ENCODE assay signal across 1 cellular context in the genomic region with DNA sequence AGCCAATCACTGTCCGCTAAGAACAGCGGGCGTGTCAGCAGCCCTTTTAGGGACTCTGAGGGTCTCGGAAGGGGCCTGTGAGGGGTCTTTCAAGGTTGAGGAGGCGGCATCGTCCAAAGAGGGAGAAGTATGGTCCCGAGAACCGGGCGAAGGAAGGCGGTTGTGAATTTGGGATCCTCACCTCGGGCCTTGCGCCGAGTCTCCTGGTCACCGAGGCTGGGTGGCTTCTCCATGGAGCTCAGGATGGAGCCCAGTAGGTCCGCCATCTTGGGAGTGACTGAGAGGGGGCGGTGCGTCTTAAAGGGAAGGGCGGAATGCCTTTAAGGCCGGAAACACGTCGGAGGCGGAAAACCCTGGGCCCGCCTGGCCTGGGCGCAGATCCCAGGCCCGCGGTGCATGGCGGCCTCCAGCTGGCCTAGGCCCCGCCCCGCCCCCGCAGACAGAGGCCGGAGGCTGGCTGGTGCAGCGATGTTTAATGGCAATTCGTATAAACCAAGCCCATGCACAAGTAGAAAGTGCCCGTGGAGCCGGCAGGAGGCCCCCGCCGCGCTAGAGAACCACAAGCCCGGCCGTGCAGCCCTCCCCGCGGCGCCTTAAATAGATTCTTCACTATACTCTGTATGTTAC.
TF ChIP-seq lines count a peak whose summit lies in the region.

A gene with protein sequence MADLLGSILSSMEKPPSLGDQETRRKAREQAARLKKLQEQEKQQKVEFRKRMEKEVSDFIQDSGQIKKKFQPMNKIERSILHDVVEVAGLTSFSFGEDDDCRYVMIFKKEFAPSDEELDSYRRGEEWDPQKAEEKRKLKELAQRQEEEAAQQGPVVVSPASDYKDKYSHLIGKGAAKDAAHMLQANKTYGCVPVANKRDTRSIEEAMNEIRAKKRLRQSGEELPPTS (minus strand): TSS at position 279 of the 627 bp plus-strand sequence. CDS start 13 bp downstream, at position 266.

TF ChIP-seq in K562, 482 proteins besides CTCF, POLR2A, EP300 and RAD21 (continued from another document and continues in another):
- TF ChIP-seq, protein P1, sequence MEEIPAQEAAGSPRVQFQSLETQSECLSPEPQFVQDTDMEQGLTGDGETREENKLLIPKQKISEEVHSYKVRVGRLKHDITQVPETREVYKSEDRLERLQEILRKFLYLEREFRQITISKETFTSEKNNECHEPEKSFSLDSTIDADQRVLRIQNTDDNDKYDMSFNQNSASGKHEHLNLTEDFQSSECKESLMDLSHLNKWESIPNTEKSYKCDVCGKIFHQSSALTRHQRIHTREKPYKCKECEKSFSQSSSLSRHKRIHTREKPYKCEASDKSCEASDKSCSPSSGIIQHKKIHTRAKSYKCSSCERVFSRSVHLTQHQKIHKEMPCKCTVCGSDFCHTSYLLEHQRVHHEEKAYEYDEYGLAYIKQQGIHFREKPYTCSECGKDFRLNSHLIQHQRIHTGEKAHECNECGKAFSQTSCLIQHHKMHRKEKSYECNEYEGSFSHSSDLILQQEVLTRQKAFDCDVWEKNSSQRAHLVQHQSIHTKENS (CRISPR knock-in tag; IDR thresholded peaks at IDR 0.05), result no peak
- no peak for TF ChIP-seq ZNF668 (CRISPR knock-in tag; IDR thresholded peaks at IDR 0.05)
- TF ChIP-seq GTF2F1 (IDR thresholded peaks at IDR 0.05; ENCODE audit: low read depth, low read length), result no peak
- no peak for TF ChIP-seq HNRNPLL (IDR thresholded peaks at IDR 0.05; ENCODE audit: low read depth, low read length, poor library complexity, severe bottlenecking)
- no peak for TF ChIP-seq ILF3 (IDR thresholded peaks at IDR 0.05; ENCODE audit: borderline replicate concordance)
- peak; percentile 88 for TF ChIP-seq ZFX (CRISPR knock-in tag; IDR thresholded peaks at IDR 0.05)
- TF ChIP-seq HDGF (IDR thresholded peaks at IDR 0.05), result no peak
- no peak; the same call in 1 of the 2 replicates for TF ChIP-seq SOX6 (IDR thresholded peaks at IDR 0.05)
- TF ChIP-seq KLF10 (CRISPR knock-in tag; IDR thresholded peaks at IDR 0.05), result no peak
- no peak for TF ChIP-seq ARHGAP35 (IDR thresholded peaks at IDR 0.05; ENCODE audit: partially characterized antibody)
- TF ChIP-seq ZNF224 (CRISPR knock-in tag; IDR thresholded peaks at IDR 0.05), result no peak
- no peak for TF ChIP-seq CHCHD3 (CRISPR knock-in tag; IDR thresholded peaks at IDR 0.05)
- no peak for TF ChIP-seq ELF4 (CRISPR knock-in tag; IDR thresholded peaks at IDR 0.05)
- TF ChIP-seq, protein P2, sequence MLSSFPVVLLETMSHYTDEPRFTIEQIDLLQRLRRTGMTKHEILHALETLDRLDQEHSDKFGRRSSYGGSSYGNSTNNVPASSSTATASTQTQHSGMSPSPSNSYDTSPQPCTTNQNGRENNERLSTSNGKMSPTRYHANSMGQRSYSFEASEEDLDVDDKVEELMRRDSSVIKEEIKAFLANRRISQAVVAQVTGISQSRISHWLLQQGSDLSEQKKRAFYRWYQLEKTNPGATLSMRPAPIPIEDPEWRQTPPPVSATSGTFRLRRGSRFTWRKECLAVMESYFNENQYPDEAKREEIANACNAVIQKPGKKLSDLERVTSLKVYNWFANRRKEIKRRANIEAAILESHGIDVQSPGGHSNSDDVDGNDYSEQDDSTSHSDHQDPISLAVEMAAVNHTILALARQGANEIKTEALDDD (IDR thresholded peaks at IDR 0.05), result no peak
- TF ChIP-seq CREBBP (IDR thresholded peaks at IDR 0.05; ENCODE audit: low read depth, low read length), result no peak
- no peak for TF ChIP-seq IRF1 (CRISPR knock-in tag; IDR thresholded peaks at IDR 0.05; ENCODE audit: borderline replicate concordance)
- TF ChIP-seq ZBTB9 (CRISPR knock-in tag; IDR thresholded peaks at IDR 0.05), result no peak
- peak; percentile 78 for TF ChIP-seq POLR2B (IDR thresholded peaks at IDR 0.05; ENCODE audit: low read depth, partially characterized antibody)
- no peak for TF ChIP-seq ARNT (IDR thresholded peaks at IDR 0.05)
- TF ChIP-seq ZFP36 (IDR thresholded peaks at IDR 0.05; ENCODE audit: low read depth, low read length, partially characterized antibody), result no peak
- no peak for TF ChIP-seq MCM5 (IDR thresholded peaks at IDR 0.05; ENCODE audit: low read depth)
- no peak for TF ChIP-seq ARID3B (CRISPR knock-in tag; IDR thresholded peaks at IDR 0.05; ENCODE audit: borderline replicate concordance)
- TF ChIP-seq, protein P3, sequence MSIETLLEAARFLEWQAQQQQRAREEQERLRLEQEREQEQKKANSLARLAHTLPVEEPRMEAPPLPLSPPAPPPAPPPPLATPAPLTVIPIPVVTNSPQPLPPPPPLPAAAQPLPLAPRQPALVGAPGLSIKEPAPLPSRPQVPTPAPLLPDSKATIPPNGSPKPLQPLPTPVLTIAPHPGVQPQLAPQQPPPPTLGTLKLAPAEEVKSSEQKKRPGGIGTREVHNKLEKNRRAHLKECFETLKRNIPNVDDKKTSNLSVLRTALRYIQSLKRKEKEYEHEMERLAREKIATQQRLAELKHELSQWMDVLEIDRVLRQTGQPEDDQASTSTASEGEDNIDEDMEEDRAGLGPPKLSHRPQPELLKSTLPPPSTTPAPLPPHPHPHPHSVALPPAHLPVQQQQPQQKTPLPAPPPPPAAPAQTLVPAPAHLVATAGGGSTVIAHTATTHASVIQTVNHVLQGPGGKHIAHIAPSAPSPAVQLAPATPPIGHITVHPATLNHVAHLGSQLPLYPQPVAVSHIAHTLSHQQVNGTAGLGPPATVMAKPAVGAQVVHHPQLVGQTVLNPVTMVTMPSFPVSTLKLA (conservative IDR thresholded peaks at IDR 0.05), result peak; percentile 40 to 72; a peak in 3 of 4 replicates
- TF ChIP-seq ETV5 (CRISPR knock-in tag; IDR thresholded peaks at IDR 0.05; ENCODE audit: low read depth), result no peak
- TF ChIP-seq, protein P4, sequence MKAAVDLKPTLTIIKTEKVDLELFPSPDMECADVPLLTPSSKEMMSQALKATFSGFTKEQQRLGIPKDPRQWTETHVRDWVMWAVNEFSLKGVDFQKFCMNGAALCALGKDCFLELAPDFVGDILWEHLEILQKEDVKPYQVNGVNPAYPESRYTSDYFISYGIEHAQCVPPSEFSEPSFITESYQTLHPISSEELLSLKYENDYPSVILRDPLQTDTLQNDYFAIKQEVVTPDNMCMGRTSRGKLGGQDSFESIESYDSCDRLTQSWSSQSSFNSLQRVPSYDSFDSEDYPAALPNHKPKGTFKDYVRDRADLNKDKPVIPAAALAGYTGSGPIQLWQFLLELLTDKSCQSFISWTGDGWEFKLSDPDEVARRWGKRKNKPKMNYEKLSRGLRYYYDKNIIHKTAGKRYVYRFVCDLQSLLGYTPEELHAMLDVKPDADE (conservative IDR thresholded peaks at IDR 0.05; ENCODE audit: control insufficient read depth, low read depth, low read length), result no peak; the same call in 1 of the 2 replicates
- no peak for TF ChIP-seq ZNF589 (CRISPR knock-in tag; IDR thresholded peaks at IDR 0.05; ENCODE audit: low read depth)
- TF ChIP-seq ZNF217 (CRISPR knock-in tag; IDR thresholded peaks at IDR 0.05), result no peak
- peak; percentile 58; the same call in 1 of the 2 replicates for TF ChIP-seq ZBTB33 (CRISPR knock-in tag; IDR thresholded peaks at IDR 0.05)
- no peak for TF ChIP-seq ZNF57 (CRISPR knock-in tag; IDR thresholded peaks at IDR 0.05)
- no peak for TF ChIP-seq ZNF175 (CRISPR knock-in tag; IDR thresholded peaks at IDR 0.05; ENCODE audit: low read depth)
- TF ChIP-seq KDM5B (IDR thresholded peaks at IDR 0.05; ENCODE audit: insufficient replicate concordance, low read depth, low read length), result peak; percentile 62
- no peak for TF ChIP-seq NR2C1 (IDR thresholded peaks at IDR 0.05)
- TF ChIP-seq NR2C1 (tag; IDR thresholded peaks at IDR 0.05), result 0 out of 2 replicates have a peak, but pooled peaks have one; percentile 27
- TF ChIP-seq LCOR (CRISPR knock-in tag; IDR thresholded peaks at IDR 0.05), result no peak
- no peak for TF ChIP-seq CUX1 (CRISPR knock-in tag; IDR thresholded peaks at IDR 0.05)
- no peak for TF ChIP-seq BRF1 (IDR thresholded peaks at IDR 0.05; ENCODE audit: borderline replicate concordance, extremely low read depth, insufficient read length)
- no peak for TF ChIP-seq RBM39 (optimal IDR thresholded peaks at IDR 0.05; ENCODE audit: low read depth, low read length)
- peak; percentile 95 for TF ChIP-seq NFRKB (IDR thresholded peaks at IDR 0.05; ENCODE audit: low read depth)
- no peak for TF ChIP-seq TRIM24 (IDR thresholded peaks at IDR 0.05)
- TF ChIP-seq NEUROD1 (IDR thresholded peaks at IDR 0.05; ENCODE audit: borderline replicate concordance, low read depth, low read length, partially characterized antibody), result no peak
- TF ChIP-seq CTBP1 (IDR thresholded peaks at IDR 0.05; ENCODE audit: borderline replicate concordance), result peak; percentile 31; the same call in 1 of the 2 replicates
- no peak for TF ChIP-seq GTF2A2 (tag; IDR thresholded peaks at IDR 0.05)
- TF ChIP-seq CBX5 (IDR thresholded peaks at IDR 0.05; ENCODE audit: borderline replicate concordance, low read depth), result no peak
- TF ChIP-seq XRCC4 (IDR thresholded peaks at IDR 0.05; ENCODE audit: extremely low read depth, insufficient read depth, insufficient read length), result no peak
- no peak for TF ChIP-seq TARDBP (IDR thresholded peaks at IDR 0.05)
- no peak for TF ChIP-seq ZSCAN29 (IDR thresholded peaks at IDR 0.05)
- no peak for TF ChIP-seq RFX1 (IDR thresholded peaks at IDR 0.05)
- no peak for TF ChIP-seq CBX2 (IDR thresholded peaks at IDR 0.05; ENCODE audit: insufficient read depth, low read length, poor library complexity, severe bottlenecking)
- TF ChIP-seq ZNF124 (CRISPR knock-in tag; IDR thresholded peaks at IDR 0.05), result no peak
- TF ChIP-seq ZNF134 (CRISPR knock-in tag; conservative IDR thresholded peaks at IDR 0.05), result no peak
